ENCODE assay signal across 10 cellular contexts in genomic region chr14:68684466-68685418, GRCh38.
DNase-seq lines count a peak whose midpoint lies in the region; ATAC-seq and TF ChIP-seq lines count a peak whose summit lies in the region.
"Had no signal": no experiment of that assay in that cellular context is flagged by ENCODE, and none has a peak within 500 bp of the region (broad histone marks: within the 10 kb centered on the region; RNA-seq: fewer than 3 reads in every experiment).

No MANE protein-coding gene starts in this region.

- no peak overlapping the region for H2BK15ac ChIP-seq in H9 (ENCODE audit: low read depth, low read length)

- H3K36me3 ChIP-seq in DOHH2 (ENCODE audit: control insufficient read depth, low read length) (peaks cover 15% of the 10 kb centered on the region), PC-3 (ENCODE audit: low read depth, low read length) (0 out of 2 replicates have a peak, but pooled peaks cover 4% of the 10 kb centered on the region), parathyroid adenoma (ENCODE audit: control insufficient read depth, insufficient read depth, low read length) (no peaks in the 10 kb centered on the region)
- H3K36me3 ChIP-seq: WERI-Rb-1 had no signal

- BruUV-seq in PC-3 (replicated peaks; lab: Mats Ljungman, UMichigan): no TSS peak

- H3K4me3 Mint-ChIP-seq in endothelial cell (ENCODE audit: unreplicated experiment) (no peak overlapping the region), H9 (no peak overlapping the region)

- H3K4me3 ChIP-seq in DOHH2 (ENCODE audit: low read length) (peak overlapping the region; percentile 75), PC-3 (ENCODE audit: low read length) (no peak overlapping the region), parathyroid adenoma (ENCODE audit: low read depth, low read length) (no peak overlapping the region)

- H3K27me3 Mint-ChIP-seq in endothelial cell (ENCODE audit: unreplicated experiment) (peaks cover 8% of the 10 kb centered on the region), H9 (ENCODE audit: low read depth) (peaks cover 3% of the 10 kb centered on the region; the same call in 1 of the 2 replicates)

- H4K5ac ChIP-seq in H9 (ENCODE audit: insufficient read length, low read depth, low read length): no peak overlapping the region

- no peak overlapping the region for H2BK12ac ChIP-seq in H9 (ENCODE audit: insufficient read length, low read depth, low read length)

- H3T11ph ChIP-seq in H9 (ENCODE audit: low read length): no peak overlapping the region

- CTCF ChIA-PET in PC-3 (lab: Charles Lee): interaction anchor here (0.7 kb wide), 1 partner anchor 433 kb away, joined by 3 read pairs; no protein-coding TSS in a partner anchor

- H3K27me3 ChIP-seq in DOHH2 (ENCODE audit: control insufficient read depth, low read length) (no peaks in the 10 kb centered on the region), PC-3 (ENCODE audit: low read length) (no peaks in the 10 kb centered on the region), parathyroid adenoma (ENCODE audit: control insufficient read depth, insufficient read depth, low read length) (no peaks in the 10 kb centered on the region), H9 (ENCODE audit: insufficient read depth, low read length) (no peaks in the 10 kb centered on the region)

- H3K36me3 Mint-ChIP-seq in endothelial cell (ENCODE audit: low read depth, unreplicated experiment) (peaks cover 7% of the 10 kb centered on the region), H9 (ENCODE audit: insufficient read depth in 1 of 3, low read depth in 3 of 3) (peaks cover 0 to 2% (median 0%) of the 10 kb centered on the region in 3 experiments; a peak in 1 of 7 replicates)

- no peak for TF ChIP-seq CTCF in DOHH2 (IDR thresholded peaks at IDR 0.05; ENCODE audit: low read depth, low read length, poor library complexity, severe bottlenecking)
- TF ChIP-seq CTCF in PC-3 (conservative IDR thresholded peaks at IDR 0.05; ENCODE audit: low read depth, low read length): no peak
- TF ChIP-seq CTCF in endothelial cell (IDR thresholded peaks at IDR 0.05; ENCODE audit: unreplicated experiment): no peak
- no peak for TF ChIP-seq CTCF in parathyroid adenoma (IDR thresholded peaks at IDR 0.05)
- TF ChIP-seq CTCF in GM13977 (IDR thresholded peaks at IDR 0.05; ENCODE audit: extremely low read depth, insufficient read depth, missing control alignments): no peak
- TF ChIP-seq CTCF in H9 (conservative IDR thresholded peaks at IDR 0.05): no peak

- peaks cover 31% of the 10 kb centered on the region for H3F3A ChIP-seq in DOHH2 (ENCODE audit: control insufficient read depth, insufficient read depth)
- H3F3A ChIP-seq in PC-3 (ENCODE audit: low read length, unreplicated experiment): peaks cover 8% of the 10 kb centered on the region

- H3K14ac ChIP-seq in H9 (ENCODE audit: insufficient read depth, low read length): no peak overlapping the region

- H2BK20ac ChIP-seq in H9 (ENCODE audit: low read depth, low read length, poor library complexity, severe bottlenecking): no peak overlapping the region

- no peaks in the 10 kb centered on the region for H3K79me1 ChIP-seq in H9 (ENCODE audit: insufficient read depth, low read depth, low read length, poor library complexity, severe bottlenecking)

- H3K9me2 ChIP-seq in DOHH2 (replicated peaks; ENCODE audit: control insufficient read depth, low read length) (no peaks in the 10 kb centered on the region), PC-3 (replicated peaks; ENCODE audit: low read length) (no peaks in the 10 kb centered on the region)

- no peak overlapping the region for H3K23ac ChIP-seq in H9 (ENCODE audit: insufficient read length, low read depth, low read length)

- H3K23me2 ChIP-seq in H9 (ENCODE audit: insufficient read length, low read depth, low read length, poor library complexity, severe bottlenecking): no peaks in the 10 kb centered on the region

- H2BK5ac ChIP-seq in H9 (ENCODE audit: insufficient read length, low read length): no peak overlapping the region

- in situ Hi-C loops in GM13977 (cut with MboI; ENCODE audit: low pct_unique_long_range_greater_than_20kb, low sequenced_read_pairs, unreplicated experiment): no loop called here

- no peaks in the 10 kb centered on the region for H3K9me3 ChIP-seq in DOHH2 (ENCODE audit: control insufficient read depth, insufficient read depth, low read length)
- no peaks in the 10 kb centered on the region; the same call in 1 of the 2 replicates for H3K9me3 ChIP-seq in PC-3 (ENCODE audit: low read length)
- H3K9me3 ChIP-seq in parathyroid adenoma (ENCODE audit: control insufficient read depth, low read length): no peaks in the 10 kb centered on the region
- no peaks in the 10 kb centered on the region for H3K9me3 ChIP-seq in H9 (ENCODE audit: control insufficient read depth, low read depth, low read length)

- H2AK5ac ChIP-seq in H9 (ENCODE audit: insufficient read length, low read length): no peak overlapping the region

- no peak for DNase-seq in PC-3
- no peak for DNase-seq in endothelial cell (ENCODE audit: low spot score)
- DNase-seq in GM13977 (ENCODE audit: low spot score): no peak
- no peak for DNase-seq in H9
- DNase-seq: NCI-H2171 treated with DMSO at 0.1 percent for 48 hours, WERI-Rb-1 had no signal

- POLR2A ChIA-PET in PC-3 (lab: Charles Lee; ENCODE audit: unreplicated experiment): interaction anchor here (0.5 to 0.8 kb wide), 4 partner anchors 68 to 293 kb away, joined by 3 to 5 read pairs (median 4); no protein-coding TSS in a partner anchor

- intact Hi-C loops in PC-3 (cut with micrococcal nuclease): loop anchor here (1.0 to 2.0 kb wide), 2 partner anchors 96 to 434 kb away; no protein-coding TSS in a partner anchor

- no peaks in the 10 kb centered on the region for H3K9me3 Mint-ChIP-seq in endothelial cell (ENCODE audit: unreplicated experiment)
- peaks cover 0 to 3% of the 10 kb centered on the region in 2 experiments; a peak in 2 of 5 replicates for H3K9me3 Mint-ChIP-seq in H9

- H3K4me1 ChIP-seq in DOHH2 (ENCODE audit: control insufficient read depth, low read length) (peaks cover 92% of the 10 kb centered on the region), PC-3 (ENCODE audit: insufficient read depth, low read length) (peaks cover 75% of the 10 kb centered on the region), parathyroid adenoma (peaks cover 25% of the 10 kb centered on the region), H9 (ENCODE audit: insufficient read depth, low read length) (peaks cover 5% of the 10 kb centered on the region)

- no CpG with 5 or more reads among the region's 5 CpGs for WGBS in H9 (ENCODE audit: extremely low coverage, insufficient read length, low lambda C conversion rate)

- H3K79me2 ChIP-seq in DOHH2 (ENCODE audit: control insufficient read depth, low read length) (peaks cover 36% of the 10 kb centered on the region), PC-3 (ENCODE audit: low read length) (no peaks in the 10 kb centered on the region), parathyroid adenoma (no peaks in the 10 kb centered on the region), H9 (ENCODE audit: insufficient read depth, low read length) (no peaks in the 10 kb centered on the region)

- H4K20me1 ChIP-seq in DOHH2 (ENCODE audit: control insufficient read depth, insufficient read depth, low read depth, low read length) (no peaks in the 10 kb centered on the region), PC-3 (ENCODE audit: low read length) (no peaks in the 10 kb centered on the region), H9 (ENCODE audit: control insufficient read depth, insufficient read depth, insufficient read length) (no peaks in the 10 kb centered on the region)

- H3K4me1 Mint-ChIP-seq in endothelial cell (ENCODE audit: unreplicated experiment): peaks cover 54% of the 10 kb centered on the region
- H3K4me1 Mint-ChIP-seq in H9: peaks cover 39 to 45% of the 10 kb centered on the region in 2 experiments

- no peak overlapping the region for H4K91ac ChIP-seq in H9 (ENCODE audit: insufficient read length, low read depth, low read length)

- H3K27ac Mint-ChIP-seq in endothelial cell (ENCODE audit: unreplicated experiment): peak overlapping the region; percentile 43
- H3K27ac Mint-ChIP-seq in H9: peak overlapping the region in 1 of 3 experiments; percentile 80; a peak in 1 of 7 replicates

- no peak for ATAC-seq in PC-3
- ATAC-seq in HG03025 (IDR thresholded peaks at IDR 0.05; ENCODE audit: low FRiP score, unreplicated experiment): no peak
- no peak for ATAC-seq in GM19397 (IDR thresholded peaks at IDR 0.05; ENCODE audit: unreplicated experiment)

- H2AFZ ChIP-seq in PC-3 (ENCODE audit: low read length) (peak overlapping the region; percentile 48; the same call in 1 of the 2 replicates), parathyroid adenoma (peak overlapping the region; percentile 63), H9 (ENCODE audit: low read length) (no peak overlapping the region)

- H3K9ac ChIP-seq in PC-3 (ENCODE audit: low read length) (peak overlapping the region; percentile 59; the same call in 1 of the 2 replicates), parathyroid adenoma (no peak overlapping the region), H9 (ENCODE audit: extremely low read depth, insufficient read length, low read length) (no peak overlapping the region)

- peak overlapping the region; percentile 97 for H3K4me2 ChIP-seq in DOHH2 (ENCODE audit: low read length)
- peak overlapping the region; percentile 44 for H3K4me2 ChIP-seq in PC-3 (ENCODE audit: low read length)
- no peak overlapping the region for H3K4me2 ChIP-seq in parathyroid adenoma (ENCODE audit: low read length)
- no peak overlapping the region for H3K4me2 ChIP-seq in H9 (ENCODE audit: insufficient read depth, insufficient read length, low read length)

- no peak overlapping the region for H3K18ac ChIP-seq in H9 (ENCODE audit: insufficient read length, low read depth, low read length)

- H3K27ac ChIP-seq in DOHH2 (ENCODE audit: low read depth, low read length) (peak overlapping the region; percentile 97), PC-3 (ENCODE audit: low read length) (peak overlapping the region; percentile 96), parathyroid adenoma (peak overlapping the region; percentile 29), H9 (ENCODE audit: insufficient read length, low read depth, low read length) (no peak overlapping the region)
- H3K27ac ChIP-seq: WERI-Rb-1 had no signal

- no peak overlapping the region for H4K8ac ChIP-seq in H9 (replicated peaks; ENCODE audit: insufficient read length, low read depth, low read length)

- no peak overlapping the region for H3K56ac ChIP-seq in H9 (ENCODE audit: insufficient read length, low read depth, low read length)

- no peak overlapping the region for H3K4ac ChIP-seq in H9 (ENCODE audit: low read depth, low read length)

- no peak overlapping the region for H2BK120ac ChIP-seq in H9 (ENCODE audit: low read depth, low read length, poor library complexity, severe bottlenecking)

Comparison
In these comparisons a context has a peak if more than half of its experiments do, and no peak if none do; other contexts are left out.
1. H3K4me2 ChIP-seq: peak in DOHH2 (single experiment) and PC-3 (single experiment); none in parathyroid adenoma (single experiment) and H9 (single experiment).